In genomic region chr7:7424151-7424873, GRCh38 we compare ENCODE assay signal across 8 cellular contexts.
DNase-seq lines count a peak whose midpoint lies in the region; ATAC-seq, FAIRE-seq and TF ChIP-seq lines count a peak whose summit lies in the region.

No MANE protein-coding gene starts in this region.

- peak overlapping the region; percentile 67 for H3K4me2 ChIP-seq in hepatocyte

- in situ Hi-C loops in astrocyte of the cerebellum (cut with HindIII; ENCODE audit: low sequenced_read_pairs): loop anchor here (10.0 kb wide), 1 partner anchor 110 kb away; the partner anchor contains the start of gene COL28A1

- no peaks in the 10 kb centered on the region for H3K79me2 ChIP-seq in hepatocyte

- H3K4me1 ChIP-seq in hepatocyte (ENCODE audit: insufficient read depth): no peaks in the 10 kb centered on the region

- H3K9me3 ChIP-seq in SK-N-MC (ENCODE audit: low read depth, low read length): no peaks in the 10 kb centered on the region
- H3K9me3 ChIP-seq in hepatocyte (ENCODE audit: low read depth): no peaks in the 10 kb centered on the region

- H3K4me3 ChIP-seq in NB4 (ENCODE audit: low read depth, low read length): peak overlapping the region; percentile 51
- H3K4me3 ChIP-seq in SK-N-MC: peak overlapping the region; percentile 44
- H3K4me3 ChIP-seq in astrocyte of the cerebellum (ENCODE audit: low read depth, low read length): peak overlapping the region; percentile 42
- no peak overlapping the region for H3K4me3 ChIP-seq in hepatocyte
- H3K4me3 ChIP-seq in retinal pigment epithelial cell (ENCODE audit: low read length): peak overlapping the region; percentile 41

- H2AFZ ChIP-seq in hepatocyte: peak overlapping the region; percentile 53

- 46% methylated on average over 14 of the region's 14 CpGs for WGBS in hepatocyte (ENCODE audit: low lambda C conversion rate, missing lambda C conversion rate)

- H3K27ac ChIP-seq in SK-N-MC (no peak overlapping the region), hepatocyte (no peak overlapping the region)

- H3K27me3 ChIP-seq in hepatocyte: peaks cover 4% of the 10 kb centered on the region

- ATAC-seq in HG02623 (IDR thresholded peaks at IDR 0.05; ENCODE audit: unreplicated experiment): peak; percentile 78

- no peaks in the 10 kb centered on the region for H4K20me1 ChIP-seq in hepatocyte (ENCODE audit: insufficient read depth, poor library complexity, severe bottlenecking)

- TF ChIP-seq POLR2A in GM12891 (IDR thresholded peaks at IDR 0.05; ENCODE audit: low read depth, low read length) (no peak), NB4 (IDR thresholded peaks at IDR 0.05; ENCODE audit: extremely low read depth, insufficient read length) (no peak)

- peak; percentile 91 for FAIRE-seq in GM12891 (lab: Jason Lieb, UNC)

- DNase-seq in GM12891 (ENCODE audit: insufficient read length, low spot score): peak; percentile 34
- peak; percentile 81 for DNase-seq in NB4 (ENCODE audit: low read depth)
- no peak for DNase-seq in SK-N-MC (ENCODE audit: low read depth, low spot score)
- no peak for DNase-seq in astrocyte of the cerebellum (ENCODE audit: low read depth)
- peak; percentile 80 for DNase-seq in hepatocyte (ENCODE audit: low spot score)
- DNase-seq in retinal pigment epithelial cell (ENCODE audit: low read depth): no peak
- DNase-seq in NK-92 treated with Interleukin-12 subunit alpha and Interleukin-12 subunit beta, amount 100 ng/mL, for 24 hours (lab: John Stamatoyannopoulos, UW): no peak

- TF ChIP-seq CTCF in NB4 (IDR thresholded peaks at IDR 0.05; ENCODE audit: low read depth, low read length) (peak; percentile 86), astrocyte of the cerebellum (IDR thresholded peaks at IDR 0.05; ENCODE audit: low read depth, low read length, missing control alignments) (peak; percentile 87), hepatocyte (IDR thresholded peaks at IDR 0.05; ENCODE audit: poor library complexity) (peak; percentile 88), retinal pigment epithelial cell (conservative IDR thresholded peaks at IDR 0.05; ENCODE audit: low read depth, low read length) (peak; percentile 91)

- H3K36me3 ChIP-seq in SK-N-MC (ENCODE audit: insufficient read depth, low read length): no peaks in the 10 kb centered on the region
- H3K36me3 ChIP-seq in hepatocyte (replicated peaks; ENCODE audit: insufficient read depth, low read depth): no peaks in the 10 kb centered on the region

- no peak overlapping the region for H3K9ac ChIP-seq in SK-N-MC (ENCODE audit: insufficient read length)

- H3K9me2 ChIP-seq in hepatocyte (replicated peaks; ENCODE audit: insufficient read depth): no peaks in the 10 kb centered on the region

TF ChIP-seq in GM12891, 5 proteins besides CTCF, POLR2A, EP300 and RAD21:
- no peak for TF ChIP-seq PAX5 (IDR thresholded peaks at IDR 0.05; ENCODE audit: insufficient read depth, low read length, severe bottlenecking)
- peak; percentile 70 for TF ChIP-seq SPI1 (IDR thresholded peaks at IDR 0.05; ENCODE audit: low read depth, low read length)
- no peak for TF ChIP-seq POLR2AphosphoS5 (IDR thresholded peaks at IDR 0.05; ENCODE audit: low read depth, low read length)
- no peak for TF ChIP-seq POU2F2 (IDR thresholded peaks at IDR 0.05; ENCODE audit: low read depth, low read length)
- no peak for TF ChIP-seq TAF1 (IDR thresholded peaks at IDR 0.05; ENCODE audit: low read depth, low read length)
TF ChIP-seq in GM12891: peak in this region for 1.

Comparison
In these comparisons a context has a peak if more than half of its experiments do, and no peak if none do; other contexts are left out.
1. DNase-seq: peak in GM12891 (single experiment), NB4 (single experiment) and hepatocyte (single experiment); none in SK-N-MC (single experiment), astrocyte of the cerebellum (single experiment), retinal pigment epithelial cell (single experiment) and NK-92 treated with Interleukin-12 subunit alpha and Interleukin-12 subunit beta, amount 100 ng/mL, for 24 hours (single experiment).
2. Peak in every context shown above with its lines, with median percentiles within 50 percentile points of each other: CTCF ChIP-seq.